ENCODE assay signal across 8 cellular contexts in genomic region chr12:1791104-1791927, GRCh38. TPM values are rescaled to one million over a fixed set of nuclear protein-coding genes. Genes with fewer than 3 reads are reported as not detected.
A peak's percentile ranks its signal among the peaks of the same experiment; 100 is the strongest.
DNase-seq lines count a peak whose midpoint lies in the region; ATAC-seq and TF ChIP-seq lines count a peak whose summit lies in the region.

No MANE protein-coding gene starts in this region.

- CTCF ChIA-PET in HEK293T (lab: Yijun Ruan, JAX), result interaction anchor here (0.5 to 3.3 kb wide), 22 partner anchors 9 to 243 kb away, joined by 3 to 93 read pairs (median 4); partner anchors contain the start of gene WNT5B
- CTCF ChIA-PET in activated CD8-positive, alpha-beta memory T cell treated with anti-CD3 and anti-CD28 coated beads, Interleukin-2, amount 10 ng/mL, durations not matched to agents 7 days and 5 days (lab: Charles Lee), result interaction anchor here (0.6 to 8.2 kb wide), 34 partner anchors 9 to 674 kb away, joined by 3 to 304 read pairs (median 4); partner anchors contain the start of gene WNT5B
- CTCF ChIA-PET in naive thymus-derived CD4-positive, alpha-beta T cell (lab: Charles Lee), result interaction anchor here (0.5 to 10.6 kb wide), 18 partner anchors 9 to 673 kb away, joined by 3 to 278 read pairs (median 4); no protein-coding TSS in a partner anchor

- peaks cover 27% of the 10 kb centered on the region for H3K4me1 Mint-ChIP-seq in activated CD8-positive, alpha-beta memory T cell treated with anti-CD3 and anti-CD28 coated beads, Interleukin-2, amount 10 ng/mL, durations not matched to agents 7 days and 5 days
- peaks cover 15 to 29% (median 26%) of the 10 kb centered on the region in 7 donors for H3K4me1 Mint-ChIP-seq in naive thymus-derived CD4-positive, alpha-beta T cell

- H3K36me3 ChIP-seq in BE2C, result peaks cover 7% of the 10 kb centered on the region
- H3K36me3 ChIP-seq in naive thymus-derived CD4-positive, alpha-beta T cell (ENCODE audit: control insufficient read depth in 2 of 3, insufficient read depth in 3 of 3, low read length in 3 of 3), result peaks cover 0 to 12% (median 0%) of the 10 kb centered on the region in 3 experiments
- peaks cover 10% of the 10 kb centered on the region for H3K36me3 ChIP-seq in suprapubic skin

- peak overlapping the region; percentile 11 for H3K27ac ChIP-seq in naive thymus-derived CD4-positive, alpha-beta T cell (ENCODE audit: low read depth, low read length)
- no peak overlapping the region for H3K27ac ChIP-seq in suprapubic skin

- H3K27ac Mint-ChIP-seq in activated CD8-positive, alpha-beta memory T cell treated with anti-CD3 and anti-CD28 coated beads, Interleukin-2, amount 10 ng/mL, durations not matched to agents 7 days and 5 days, result peak overlapping the region; percentile 56
- peak overlapping the region in 8 of 9 donors; percentile 34 to 88 (median 70) for H3K27ac Mint-ChIP-seq in naive thymus-derived CD4-positive, alpha-beta T cell

- H3K4me1 ChIP-seq in BE2C (peaks cover 6% of the 10 kb centered on the region; the same call in 1 of the 2 replicates), suprapubic skin (peaks cover 18% of the 10 kb centered on the region)
- peaks cover 6 to 13% of the 10 kb centered on the region in 2 donors for H3K4me1 ChIP-seq in naive thymus-derived CD4-positive, alpha-beta T cell (ENCODE audit: control insufficient read depth in 2 of 2, insufficient read depth in 2 of 2, low read length in 2 of 2)

- H3K9me3 ChIP-seq in BE2C (no peaks in the 10 kb centered on the region), suprapubic skin (no peaks in the 10 kb centered on the region)
- no peaks in the 10 kb centered on the region for H3K9me3 ChIP-seq in naive thymus-derived CD4-positive, alpha-beta T cell (ENCODE audit: control insufficient read depth in 2 of 3, low read length in 3 of 3)

- H3K4me3 ChIP-seq in BE2C (ENCODE audit: low read depth, low read length) (no peak overlapping the region), suprapubic skin (no peak overlapping the region)
- H3K4me3 ChIP-seq in naive thymus-derived CD4-positive, alpha-beta T cell (ENCODE audit: low read length), result no peak overlapping the region

- H3K9me3 Mint-ChIP-seq in activated CD8-positive, alpha-beta memory T cell treated with anti-CD3 and anti-CD28 coated beads, Interleukin-2, amount 10 ng/mL, durations not matched to agents 7 days and 5 days (ENCODE audit: low read depth), result no peaks in the 10 kb centered on the region
- H3K9me3 Mint-ChIP-seq in naive thymus-derived CD4-positive, alpha-beta T cell, result no peaks in the 10 kb centered on the region

- no peaks in the 10 kb centered on the region for H3K27me3 Mint-ChIP-seq in activated CD8-positive, alpha-beta memory T cell treated with anti-CD3 and anti-CD28 coated beads, Interleukin-2, amount 10 ng/mL, durations not matched to agents 7 days and 5 days
- H3K27me3 Mint-ChIP-seq in naive thymus-derived CD4-positive, alpha-beta T cell, result no peaks in the 10 kb centered on the region

- POLR2A ChIA-PET in HEK293T (lab: Yijun Ruan, JAX), result interaction anchor here (1.0 to 2.5 kb wide), 4 partner anchors 100 to 138 kb away, joined by 3 to 12 read pairs (median 6); partner anchors contain the start of gene ADIPOR2
- POLR2A ChIA-PET in naive thymus-derived CD4-positive, alpha-beta T cell (lab: Charles Lee), result interaction anchor here (0.5 to 1.6 kb wide), 8 partner anchors 35 to 165 kb away, joined by 3 to 12 read pairs (median 5); partner anchors contain the start of gene ADIPOR2

- TF ChIP-seq CTCF in BE2C (IDR thresholded peaks at IDR 0.05; ENCODE audit: low read depth, low read length), result peak; percentile 95
- TF ChIP-seq CTCF in suprapubic skin (IDR thresholded peaks at IDR 0.05), result peak; percentile 69 to 77

- no peak overlapping the region for H3K4me3 Mint-ChIP-seq in activated CD8-positive, alpha-beta memory T cell treated with anti-CD3 and anti-CD28 coated beads, Interleukin-2, amount 10 ng/mL, durations not matched to agents 7 days and 5 days
- peak overlapping the region in 9 of 10 donors; percentile 6 to 64 (median 33) for H3K4me3 Mint-ChIP-seq in naive thymus-derived CD4-positive, alpha-beta T cell

- peak; percentile 34 for ATAC-seq in activated CD8-positive, alpha-beta memory T cell treated with anti-CD3 and anti-CD28 coated beads, Interleukin-2, amount 10 ng/mL, durations not matched to agents 7 days and 5 days
- ATAC-seq in naive thymus-derived CD4-positive, alpha-beta T cell, result peak; percentile 53
- no peak for ATAC-seq in HG02852 (IDR thresholded peaks at IDR 0.05; ENCODE audit: unreplicated experiment)

- peaks cover under 1% of the 10 kb centered on the region for H3K36me3 Mint-ChIP-seq in activated CD8-positive, alpha-beta memory T cell treated with anti-CD3 and anti-CD28 coated beads, Interleukin-2, amount 10 ng/mL, durations not matched to agents 7 days and 5 days
- peaks cover 0 to 4% (median 0%) of the 10 kb centered on the region in 5 donors for H3K36me3 Mint-ChIP-seq in naive thymus-derived CD4-positive, alpha-beta T cell

- H3K27me3 ChIP-seq in BE2C (no peaks in the 10 kb centered on the region), suprapubic skin (no peaks in the 10 kb centered on the region)
- no peaks in the 10 kb centered on the region for H3K27me3 ChIP-seq in naive thymus-derived CD4-positive, alpha-beta T cell (ENCODE audit: control insufficient read depth in 2 of 2, insufficient read depth in 2 of 2, low read length in 2 of 2)

- 42% methylated on average over 10 of the region's 10 CpGs for WGBS in suprapubic skin

- TF ChIP-seq POLR2A in suprapubic skin (IDR thresholded peaks at IDR 0.05), result no peak

- TF ChIP-seq EP300 in suprapubic skin (IDR thresholded peaks at IDR 0.05), result no peak

- intact Hi-C loops in naive thymus-derived CD4-positive, alpha-beta T cell (cut with micrococcal nuclease), result loop anchor here (1.0 to 2.0 kb wide), 6 partner anchors 101 to 673 kb away; no protein-coding TSS in a partner anchor

- DNase-seq in BE2C (peak; percentile 71), HEK293T (ENCODE audit: extremely low spot score) (peak; percentile 59), NCI-H82 treated with DMSO at 0.1 percent for 48 hours (lab: John Stamatoyannopoulos, UW; ENCODE audit: unreplicated experiment) (peak; percentile 44), epidermal melanocyte (ENCODE audit: insufficient read length, low spot score) (peak; percentile 62), suprapubic skin (ENCODE audit: low spot score in 2 of 2) (no peak)
- peak; percentile 81 for DNase-seq in activated CD8-positive, alpha-beta memory T cell treated with anti-CD3 and anti-CD28 coated beads, Interleukin-2, amount 10 ng/mL, durations not matched to agents 7 days and 5 days
- DNase-seq in naive thymus-derived CD4-positive, alpha-beta T cell, result peak in 7 of 9 donors; percentile 49 to 74 (median 67)

TF ChIP-seq in HEK293T, 16 proteins besides CTCF, POLR2A, EP300 and RAD21:
- TF ChIP-seq LEF1 (IDR thresholded peaks at IDR 0.05; ENCODE audit: borderline replicate concordance) (no peak), NFRKB (IDR thresholded peaks at IDR 0.05) (no peak), CTBP1 (IDR thresholded peaks at IDR 0.05; ENCODE audit: borderline replicate concordance) (no peak), PKNOX1 (IDR thresholded peaks at IDR 0.05) (no peak), ZNF384 (IDR thresholded peaks at IDR 0.05) (no peak), HDGF (IDR thresholded peaks at IDR 0.05; ENCODE audit: borderline replicate concordance) (no peak), ARNT (IDR thresholded peaks at IDR 0.05) (no peak), L3MBTL2 (conservative IDR thresholded peaks at IDR 0.05) (no peak), BHLHE40 (IDR thresholded peaks at IDR 0.05; ENCODE audit: borderline replicate concordance) (no peak), FOXM1 (IDR thresholded peaks at IDR 0.05; ENCODE audit: borderline replicate concordance) (no peak), SP1 (IDR thresholded peaks at IDR 0.05) (no peak), FOXA1 (IDR thresholded peaks at IDR 0.05) (no peak), ELF4 (IDR thresholded peaks at IDR 0.05) (no peak), TARDBP (IDR thresholded peaks at IDR 0.05) (no peak)

RNA-seq across cellular contexts. Expression of gene LRTM2, which starts 29.0 kb away (rescaled TPM):
- polyA plus RNA-seq in BE2C (2012; ENCODE audit: insufficient read depth, insufficient read length, low read depth), result not detected
- total RNA-seq in activated CD8-positive, alpha-beta memory T cell treated with anti-CD3 and anti-CD28 coated beads, Interleukin-2, amount 10 ng/mL, durations not matched to agents 7 days and 5 days, result not detected
- under 1 TPM in 1 of 5 experiments, not detected in 4; 0.12 TPM for total RNA-seq in naive thymus-derived CD4-positive, alpha-beta T cell
- polyA plus RNA-seq in naive thymus-derived CD4-positive, alpha-beta T cell, result not detected
- under 1 TPM in 1 of 4 donors, not detected in 3; 0.26 TPM for total RNA-seq in suprapubic skin

Comparison
In these comparisons a context has a peak if more than half of its experiments do, and no peak if none do; other contexts are left out.
1. DNase-seq: peak in BE2C (single experiment), HEK293T (single experiment), NCI-H82 treated with DMSO at 0.1 percent for 48 hours (single experiment), activated CD8-positive, alpha-beta memory T cell treated with anti-CD3 and anti-CD28 coated beads, Interleukin-2, amount 10 ng/mL, durations not matched to agents 7 days and 5 days (single experiment), epidermal melanocyte (single experiment) and naive thymus-derived CD4-positive, alpha-beta T cell (7 of 9); none in suprapubic skin (0 of 2).